Comparison of ENCODE assay signal across 18 cellular contexts in the genomic region with DNA sequence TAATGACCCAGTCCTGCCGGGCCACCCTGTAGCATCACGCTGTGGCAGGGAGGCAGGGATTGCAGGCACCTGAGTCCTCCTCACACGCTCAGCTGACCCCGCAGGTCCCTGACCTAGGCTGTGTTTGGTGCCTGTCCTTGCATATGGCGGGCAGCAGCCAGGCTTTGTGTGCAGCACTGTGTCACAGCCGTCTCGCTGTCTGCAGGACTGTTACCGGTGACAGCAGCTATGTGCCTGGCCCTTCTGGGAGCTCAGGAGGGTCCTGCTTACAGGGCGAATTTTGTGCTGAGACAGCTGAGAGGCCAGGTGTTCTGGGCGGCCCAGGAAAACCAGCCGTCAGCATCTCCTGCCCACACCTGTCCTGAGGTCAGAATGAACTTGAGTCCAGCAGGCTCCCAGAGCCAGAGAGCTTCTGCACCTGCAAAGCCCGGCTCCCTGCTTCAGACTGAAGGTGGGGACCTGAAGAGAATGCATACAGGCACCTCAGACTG. TPM values are rescaled to one million over a fixed set of nuclear protein-coding genes. Genes with fewer than 3 reads are reported as not detected.
DNase-seq lines count a peak whose midpoint lies in the region; ATAC-seq and TF ChIP-seq lines count a peak whose summit lies in the region.
"Had no signal": no experiment of that assay in that cellular context is flagged by ENCODE, and none has a peak within 500 bp of the region (broad histone marks: within the 10 kb centered on the region; RNA-seq: fewer than 3 reads in every experiment).

No MANE protein-coding gene starts in this region.

- no peak for ATAC-seq in CD4-positive, alpha-beta T cell (ENCODE audit: poor library complexity)
- ATAC-seq in mucosa of descending colon: no peak
- ATAC-seq in HG02970 (IDR thresholded peaks at IDR 0.05; ENCODE audit: low FRiP score, unreplicated experiment): no peak
- ATAC-seq: A549, gastroesophageal sphincter had no signal

- H3K9me3 Mint-ChIP-seq in T-helper 1 cell treated with Interleukin-12 subunit alpha and Interleukin-12 subunit beta and Interleukin-4 antibody, amounts not matched to agents 30 μg/mL and 1 μg/mL, for 36 hours: no peaks in the 10 kb centered on the region
- H3K9me3 Mint-ChIP-seq in CD4-positive, alpha-beta T cell: no peaks in the 10 kb centered on the region
- H3K9me3 Mint-ChIP-seq in activated CD4-positive, alpha-beta memory T cell treated with anti-CD3 and anti-CD28 coated beads for 36 hours: no peaks in the 10 kb centered on the region
- H3K9me3 Mint-ChIP-seq in osteocyte (ENCODE audit: unreplicated experiment) (no peaks in the 10 kb centered on the region), type B pancreatic cell (no peaks in the 10 kb centered on the region)

- no peaks in the 10 kb centered on the region for H3K27me3 ChIP-seq in CD4-positive, alpha-beta T cell (ENCODE audit: control insufficient read depth, insufficient read depth, low read length)
- H3K27me3 ChIP-seq: gastroesophageal sphincter, MG63, transverse colon had no signal

- H3K27ac Mint-ChIP-seq in T-helper 1 cell treated with Interleukin-12 subunit alpha and Interleukin-12 subunit beta and Interleukin-4 antibody, amounts not matched to agents 30 μg/mL and 1 μg/mL, for 36 hours: peak overlapping the region; percentile 79
- H3K27ac Mint-ChIP-seq in CD4-positive, alpha-beta T cell: peak overlapping the region; percentile 30
- H3K27ac Mint-ChIP-seq in activated CD4-positive, alpha-beta memory T cell treated with anti-CD3 and anti-CD28 coated beads for 36 hours: peak overlapping the region; percentile 98
- no peak overlapping the region for H3K27ac Mint-ChIP-seq in osteocyte (ENCODE audit: unreplicated experiment)
- no peak overlapping the region for H3K27ac Mint-ChIP-seq in type B pancreatic cell

- DNase-seq in T-helper 1 cell: no peak
- no peak for DNase-seq in CD4-positive, alpha-beta T cell
- no peak for DNase-seq in activated CD4-positive, alpha-beta memory T cell treated with anti-CD3 and anti-CD28 coated beads for 36 hours
- peak in 2 of 3 donors; percentile 29 to 50 for DNase-seq in mucosa of descending colon
- DNase-seq in osteocyte (ENCODE audit: extremely low spot score, unreplicated experiment): no peak
- DNase-seq in type B pancreatic cell (ENCODE audit: extremely low spot score, unreplicated experiment): no peak
- DNase-seq: activated CD4-positive, CD25-positive, alpha-beta regulatory T cell; MG63; NCI-H187; NCI-H446; Right ventricle myocardium superior; stimulated activated naive CD4-positive, alpha-beta T cell; transverse colon had no signal

- peak overlapping the region; percentile 7 for H3K4me3 Mint-ChIP-seq in T-helper 1 cell treated with Interleukin-12 subunit alpha and Interleukin-12 subunit beta and Interleukin-4 antibody, amounts not matched to agents 30 μg/mL and 1 μg/mL, for 36 hours
- no peak overlapping the region for H3K4me3 Mint-ChIP-seq in CD4-positive, alpha-beta T cell
- no peak overlapping the region for H3K4me3 Mint-ChIP-seq in activated CD4-positive, alpha-beta memory T cell treated with anti-CD3 and anti-CD28 coated beads for 36 hours
- H3K4me3 Mint-ChIP-seq in osteocyte (ENCODE audit: unreplicated experiment) (no peak overlapping the region), type B pancreatic cell (no peak overlapping the region)

- POLR2A ChIA-PET in CD4-positive, alpha-beta T cell (lab: Charles Lee): interaction anchor here (2.4 to 7.2 kb wide), 3 partner anchors 12 to 119 kb away, joined by 9 to 180 read pairs (median 31); a partner anchor contains a TSS
- POLR2A ChIA-PET in activated CD4-positive, alpha-beta memory T cell treated with anti-CD3 and anti-CD28 coated beads for 36 hours (lab: Charles Lee): interaction anchor here (1.5 to 10.2 kb wide), 4 partner anchors 13 to 183 kb away, joined by 3 to 240 read pairs (median 10); a partner anchor contains a TSS

- no peaks in the 10 kb centered on the region for H3K27me3 Mint-ChIP-seq in T-helper 1 cell treated with Interleukin-12 subunit alpha and Interleukin-12 subunit beta and Interleukin-4 antibody, amounts not matched to agents 30 μg/mL and 1 μg/mL, for 36 hours (ENCODE audit: low read depth)
- no peaks in the 10 kb centered on the region for H3K27me3 Mint-ChIP-seq in CD4-positive, alpha-beta T cell
- no peaks in the 10 kb centered on the region for H3K27me3 Mint-ChIP-seq in activated CD4-positive, alpha-beta memory T cell treated with anti-CD3 and anti-CD28 coated beads for 36 hours
- peaks cover 8% of the 10 kb centered on the region for H3K27me3 Mint-ChIP-seq in osteocyte (ENCODE audit: unreplicated experiment)
- H3K27me3 Mint-ChIP-seq in type B pancreatic cell: peaks cover 35% of the 10 kb centered on the region

- no peak for TF ChIP-seq CTCF in CD4-positive, alpha-beta T cell (IDR thresholded peaks at IDR 0.05)
- TF ChIP-seq CTCF in mucosa of descending colon (IDR thresholded peaks at IDR 0.05) (no peak), osteocyte (IDR thresholded peaks at IDR 0.05) (no peak), type B pancreatic cell (conservative IDR thresholded peaks at IDR 0.05) (no peak)

- intact Hi-C loops in CD4-positive, alpha-beta T cell (cut with DNase I, micrococcal nuclease): no loop called here
- intact Hi-C loops in activated CD4-positive, alpha-beta memory T cell treated with anti-CD3 and anti-CD28 coated beads for 36 hours (cut with micrococcal nuclease): no loop called here
- intact Hi-C loops in mucosa of descending colon (cut with DNase I, micrococcal nuclease): no loop called here

- H3K36me3 Mint-ChIP-seq in T-helper 1 cell treated with Interleukin-12 subunit alpha and Interleukin-12 subunit beta and Interleukin-4 antibody, amounts not matched to agents 30 μg/mL and 1 μg/mL, for 36 hours (ENCODE audit: low read depth): peaks cover 3% of the 10 kb centered on the region
- H3K36me3 Mint-ChIP-seq in CD4-positive, alpha-beta T cell (ENCODE audit: low read depth): no peaks in the 10 kb centered on the region
- no peaks in the 10 kb centered on the region for H3K36me3 Mint-ChIP-seq in activated CD4-positive, alpha-beta memory T cell treated with anti-CD3 and anti-CD28 coated beads for 36 hours
- no peaks in the 10 kb centered on the region for H3K36me3 Mint-ChIP-seq in osteocyte (ENCODE audit: unreplicated experiment)
- H3K36me3 Mint-ChIP-seq in type B pancreatic cell: no peaks in the 10 kb centered on the region

- no peak overlapping the region for H3K4me3 ChIP-seq in mucosa of descending colon
- H3K4me3 ChIP-seq: A549, HAP-1 had no signal

- H3K4me1 ChIP-seq in mucosa of descending colon (ENCODE audit: low read depth): peaks cover 2% of the 10 kb centered on the region
- H3K4me1 ChIP-seq: A549 had no signal

- no peaks in the 10 kb centered on the region for H3K36me3 ChIP-seq in mucosa of descending colon (ENCODE audit: low read depth)
- H3K36me3 ChIP-seq: gastroesophageal sphincter, HAP-1, MG63, transverse colon had no signal

- H3K9me3 ChIP-seq in CD4-positive, alpha-beta T cell (ENCODE audit: control insufficient read depth, low read length): no peaks in the 10 kb centered on the region
- H3K9me3 ChIP-seq in mucosa of descending colon: no peaks in the 10 kb centered on the region
- H3K9me3 ChIP-seq: A549, gastroesophageal sphincter, HAP-1, MG63, transverse colon had no signal

- peaks cover 87% of the 10 kb centered on the region for H3K4me1 Mint-ChIP-seq in T-helper 1 cell treated with Interleukin-12 subunit alpha and Interleukin-12 subunit beta and Interleukin-4 antibody, amounts not matched to agents 30 μg/mL and 1 μg/mL, for 36 hours (ENCODE audit: low read depth)
- peaks cover 41% of the 10 kb centered on the region for H3K4me1 Mint-ChIP-seq in CD4-positive, alpha-beta T cell (ENCODE audit: low read depth)
- H3K4me1 Mint-ChIP-seq in activated CD4-positive, alpha-beta memory T cell treated with anti-CD3 and anti-CD28 coated beads for 36 hours (ENCODE audit: low read depth): peaks cover 91% of the 10 kb centered on the region
- H3K4me1 Mint-ChIP-seq in osteocyte (ENCODE audit: unreplicated experiment) (peaks cover 29% of the 10 kb centered on the region), type B pancreatic cell (ENCODE audit: unreplicated experiment) (peaks cover 19% of the 10 kb centered on the region)

- H3K27ac ChIP-seq in CD4-positive, alpha-beta T cell (ENCODE audit: low read depth, low read length): no peak overlapping the region
- H3K27ac ChIP-seq: A549 had no signal

- CTCF ChIA-PET in CD4-positive, alpha-beta T cell (lab: Charles Lee): interaction anchor here (2.5 to 5.2 kb wide), 2 partner anchors 12 to 28 kb away, joined by 16 to 30 read pairs; no protein-coding TSS in a partner anchor
- CTCF ChIA-PET in activated CD4-positive, alpha-beta memory T cell treated with anti-CD3 and anti-CD28 coated beads for 36 hours (lab: Charles Lee): interaction anchor here (0.5 to 5.5 kb wide), 4 partner anchors 12 to 258 kb away, joined by 3 to 44 read pairs (median 8); a partner anchor contains a TSS

RNA-seq across cellular contexts. Expression of a gene that starts 10.4 kb away (rescaled TPM):
- total RNA-seq in CD4-positive, alpha-beta T cell: 100 to 1,000 TPM; 326 to 342 TPM
- 100 to 1,000 TPM; 260 to 266 TPM for total RNA-seq in activated CD4-positive, alpha-beta memory T cell treated with anti-CD3 and anti-CD28 coated beads for 36 hours
- total RNA-seq in mucosa of descending colon: 10 to 100 TPM in 2 of 3 donors, 1 to 10 TPM in 1; 4.8 to 17.6 (median 10.3) TPM
- 25.9 and 26.3 TPM in 2 replicates for total RNA-seq in osteocyte
- total RNA-seq in type B pancreatic cell (ENCODE audit: low replicate concordance): 5.1 and 11.9 TPM in 2 replicates

RNA-seq across cellular contexts. Expression of a gene that starts 21.0 kb away (rescaled TPM):
- not detected for total RNA-seq in CD4-positive, alpha-beta T cell
- 1 to 10 TPM in 1 of 2 experiments, under 1 TPM in 1; 0.87 to 1.1 TPM for total RNA-seq in activated CD4-positive, alpha-beta memory T cell treated with anti-CD3 and anti-CD28 coated beads for 36 hours
- total RNA-seq in mucosa of descending colon (1 to 10 TPM; 2.1 to 5.2 (median 2.3) TPM), osteocyte (not detected in 2 replicates), type B pancreatic cell (ENCODE audit: low replicate concordance) (1.1 and 2.5 TPM in 2 replicates)
- total RNA-seq: gastroesophageal sphincter, Right ventricle myocardium superior had no signal

Comparison
In these comparisons a context has a peak if more than half of its experiments do, and no peak if none do; other contexts are left out.
1. H3K27ac Mint-ChIP-seq: peak in T-helper 1 cell treated with Interleukin-12 subunit alpha and Interleukin-12 subunit beta and Interleukin-4 antibody, amounts not matched to agents 30 μg/mL and 1 μg/mL, for 36 hours (single experiment), CD4-positive, alpha-beta T cell (single experiment) and activated CD4-positive, alpha-beta memory T cell treated with anti-CD3 and anti-CD28 coated beads for 36 hours (single experiment); none in osteocyte (single experiment) and type B pancreatic cell (single experiment).
2. DNase-seq: peak in mucosa of descending colon (2 of 3); none in T-helper 1 cell (0 of 5), CD4-positive, alpha-beta T cell (0 of 10), activated CD4-positive, alpha-beta memory T cell treated with anti-CD3 and anti-CD28 coated beads for 36 hours (single experiment), osteocyte (single experiment) and type B pancreatic cell (single experiment).